In genomic region chr20:19886666-19887288, GRCh38 we compare ENCODE assay signal across 11 cellular contexts.
DNase-seq lines count a peak whose midpoint lies in the region; ATAC-seq and TF ChIP-seq lines count a peak whose summit lies in the region.
"Had no signal": no experiment of that assay in that cellular context is flagged by ENCODE, and none has a peak within 500 bp of the region (broad histone marks: within the 10 kb centered on the region; RNA-seq: fewer than 3 reads in every experiment).

No MANE protein-coding gene starts in this region.

- H3K27me3 ChIP-seq in gastroesophageal sphincter (no peaks in the 10 kb centered on the region), rectal smooth muscle tissue (ENCODE audit: control insufficient read depth, insufficient read depth, low read length) (no peaks in the 10 kb centered on the region)

- H3K36me3 Mint-ChIP-seq in WTC11, result no peaks in the 10 kb centered on the region
- H3K36me3 Mint-ChIP-seq in activated T-helper 1 cell treated with anti-CD3 and anti-CD28 coated beads, Interleukin-12 subunit alpha, Interleukin-12 subunit beta, Interleukin-2, Interleukin-4 antibody, amounts not matched to agents 30 ng/mL and 10 ng/mL and 1 ng/mL, durations not matched to agents 14 hours and 24 hours and 36 hours (ENCODE audit: low read depth), result no peaks in the 10 kb centered on the region

- peak; percentile 52 for ATAC-seq in WTC11
- no peak for ATAC-seq in gastroesophageal sphincter
- ATAC-seq in stimulated activated naive CD8-positive, alpha-beta T cell treated with anti-CD3 and anti-CD28 coated beads, Interleukin-15, Interleukin-2, amounts not matched to agents 100 U/mL and 50 U/mL, for 24 hours, result no peak
- no peak for ATAC-seq in HG03045 (IDR thresholded peaks at IDR 0.05; ENCODE audit: unreplicated experiment)

- intact Hi-C loops in activated T-helper 1 cell treated with anti-CD3 and anti-CD28 coated beads, Interleukin-12 subunit alpha, Interleukin-12 subunit beta, Interleukin-2, Interleukin-4 antibody, amounts not matched to agents 30 ng/mL and 10 ng/mL and 1 ng/mL, durations not matched to agents 14 hours and 24 hours and 36 hours (cut with micrococcal nuclease), result no loop called here

- no peaks in the 10 kb centered on the region for H3K9me3 ChIP-seq in gastroesophageal sphincter

- WGBS in gastroesophageal sphincter (ENCODE audit: low coverage in 1 of 2), 2 donors, result 47 to 50% methylated on average over 4 to 8 of the region's 8 CpGs

- TF ChIP-seq CTCF in WTC11 (IDR thresholded peaks at IDR 0.05), result no peak
- peak in 1 of 4 experiments; percentile 10 for TF ChIP-seq CTCF in gastroesophageal sphincter (IDR thresholded peaks at IDR 0.05)

- no peak overlapping the region for H3K27ac Mint-ChIP-seq in WTC11
- H3K27ac Mint-ChIP-seq in activated T-helper 1 cell treated with anti-CD3 and anti-CD28 coated beads, Interleukin-12 subunit alpha, Interleukin-12 subunit beta, Interleukin-2, Interleukin-4 antibody, amounts not matched to agents 30 ng/mL and 10 ng/mL and 1 ng/mL, durations not matched to agents 14 hours and 24 hours and 36 hours, result no peak overlapping the region

- no peak for TF ChIP-seq POLR2A in gastroesophageal sphincter (IDR thresholded peaks at IDR 0.05)

- DNase-seq in Daoy (ENCODE audit: low read depth) (peak; percentile 6), WTC11 (ENCODE audit: low spot score) (no peak)
- DNase-seq in stimulated activated naive CD8-positive, alpha-beta T cell treated with anti-CD3 and anti-CD28 coated beads, Interleukin-15, Interleukin-2, amounts not matched to agents 100 U/mL and 50 U/mL, for 24 hours, result no peak
- no peak for DNase-seq in stimulated activated CD4-positive, alpha-beta T cell treated with anti-CD3 and anti-CD28 coated beads, Interleukin-12 subunit alpha, Interleukin-12 subunit beta, amount 100 ng/mL, for 4 hours
- no peak for DNase-seq in activated T-helper 1 cell treated with anti-CD3 and anti-CD28 coated beads, Interleukin-12 subunit alpha, Interleukin-12 subunit beta, Interleukin-2, Interleukin-4 antibody, amounts not matched to agents 30 ng/mL and 10 ng/mL and 1 ng/mL, durations not matched to agents 14 hours and 24 hours and 36 hours (ENCODE audit: low spot score)
- DNase-seq: activated gamma-delta T cell, GDM1, KBM-7 had no signal

- H3K36me3 ChIP-seq in gastroesophageal sphincter (peaks cover 0 to 9% of the 10 kb centered on the region in 2 donors), rectal smooth muscle tissue (ENCODE audit: control insufficient read depth, insufficient read depth, low read length) (no peaks in the 10 kb centered on the region)

- no peak overlapping the region for H3K9ac ChIP-seq in rectal smooth muscle tissue (ENCODE audit: low read length)

- H3K4me1 Mint-ChIP-seq in WTC11, result peaks cover 5% of the 10 kb centered on the region
- H3K4me1 Mint-ChIP-seq in activated T-helper 1 cell treated with anti-CD3 and anti-CD28 coated beads, Interleukin-12 subunit alpha, Interleukin-12 subunit beta, Interleukin-2, Interleukin-4 antibody, amounts not matched to agents 30 ng/mL and 10 ng/mL and 1 ng/mL, durations not matched to agents 14 hours and 24 hours and 36 hours (ENCODE audit: low read depth), result no peaks in the 10 kb centered on the region

- H3K4me3 ChIP-seq in gastroesophageal sphincter, result peak overlapping the region; percentile 0 to 44
- H3K4me3 ChIP-seq in rectal smooth muscle tissue (ENCODE audit: low read length), result peak overlapping the region; percentile 61

- CTCF ChIA-PET in WTC11 (lab: Charles Lee), result interaction anchor here (0.7 to 1.7 kb wide), 6 partner anchors 61 to 194 kb away, joined by 3 to 5 read pairs (median 4); no protein-coding TSS in a partner anchor

- POLR2A ChIA-PET in WTC11 (lab: Charles Lee), result interaction anchor here (0.6 to 0.8 kb wide), 2 partner anchors 26 to 128 kb away, joined by 3 to 4 read pairs; no protein-coding TSS in a partner anchor

- no peaks in the 10 kb centered on the region for H3K27me3 Mint-ChIP-seq in WTC11 (ENCODE audit: low read depth)
- peaks cover 6% of the 10 kb centered on the region for H3K27me3 Mint-ChIP-seq in activated T-helper 1 cell treated with anti-CD3 and anti-CD28 coated beads, Interleukin-12 subunit alpha, Interleukin-12 subunit beta, Interleukin-2, Interleukin-4 antibody, amounts not matched to agents 30 ng/mL and 10 ng/mL and 1 ng/mL, durations not matched to agents 14 hours and 24 hours and 36 hours (ENCODE audit: insufficient read depth)

- H3K4me3 Mint-ChIP-seq in WTC11, result no peak overlapping the region
- no peak overlapping the region for H3K4me3 Mint-ChIP-seq in activated T-helper 1 cell treated with anti-CD3 and anti-CD28 coated beads, Interleukin-12 subunit alpha, Interleukin-12 subunit beta, Interleukin-2, Interleukin-4 antibody, amounts not matched to agents 30 ng/mL and 10 ng/mL and 1 ng/mL, durations not matched to agents 14 hours and 24 hours and 36 hours

- peaks cover 26 to 76% (median 53%) of the 10 kb centered on the region in 3 donors for H3K4me1 ChIP-seq in gastroesophageal sphincter
- peaks cover 50% of the 10 kb centered on the region for H3K4me1 ChIP-seq in rectal smooth muscle tissue (ENCODE audit: control insufficient read depth, insufficient read depth, low read length)

- no peaks in the 10 kb centered on the region for H3K9me3 Mint-ChIP-seq in WTC11
- H3K9me3 Mint-ChIP-seq in activated T-helper 1 cell treated with anti-CD3 and anti-CD28 coated beads, Interleukin-12 subunit alpha, Interleukin-12 subunit beta, Interleukin-2, Interleukin-4 antibody, amounts not matched to agents 30 ng/mL and 10 ng/mL and 1 ng/mL, durations not matched to agents 14 hours and 24 hours and 36 hours, result no peaks in the 10 kb centered on the region

- peak overlapping the region; percentile 69 to 90 (median 86) for H3K27ac ChIP-seq in gastroesophageal sphincter
- peak overlapping the region; percentile 87 for H3K27ac ChIP-seq in rectal smooth muscle tissue (ENCODE audit: low read depth, low read length)

- TF ChIP-seq EP300 in gastroesophageal sphincter (IDR thresholded peaks at IDR 0.05), result no peak

TF ChIP-seq in WTC11, 78 proteins besides CTCF, POLR2A, EP300 and RAD21:
- TF ChIP-seq ZNF232 (CRISPR knock-in tag; IDR thresholded peaks at IDR 0.05) (no peak), ETV6 (CRISPR knock-in tag; IDR thresholded peaks at IDR 0.05) (no peak), HMGA2 (CRISPR knock-in tag; IDR thresholded peaks at IDR 0.05) (no peak), ZNF671 (CRISPR knock-in tag; IDR thresholded peaks at IDR 0.05) (no peak), ZNF396 (CRISPR knock-in tag; IDR thresholded peaks at IDR 0.05; ENCODE audit: borderline replicate concordance) (no peak), ZNF263 (CRISPR knock-in tag; IDR thresholded peaks at IDR 0.05; ENCODE audit: low read depth) (no peak), TEAD4 (CRISPR knock-in tag; IDR thresholded peaks at IDR 0.05) (no peak)
- TF ChIP-seq, protein P1, sequence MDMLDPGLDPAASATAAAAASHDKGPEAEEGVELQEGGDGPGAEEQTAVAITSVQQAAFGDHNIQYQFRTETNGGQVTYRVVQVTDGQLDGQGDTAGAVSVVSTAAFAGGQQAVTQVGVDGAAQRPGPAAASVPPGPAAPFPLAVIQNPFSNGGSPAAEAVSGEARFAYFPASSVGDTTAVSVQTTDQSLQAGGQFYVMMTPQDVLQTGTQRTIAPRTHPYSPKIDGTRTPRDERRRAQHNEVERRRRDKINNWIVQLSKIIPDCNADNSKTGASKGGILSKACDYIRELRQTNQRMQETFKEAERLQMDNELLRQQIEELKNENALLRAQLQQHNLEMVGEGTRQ (CRISPR knock-in tag; IDR thresholded peaks at IDR 0.05), result no peak
- TF ChIP-seq, protein P2, sequence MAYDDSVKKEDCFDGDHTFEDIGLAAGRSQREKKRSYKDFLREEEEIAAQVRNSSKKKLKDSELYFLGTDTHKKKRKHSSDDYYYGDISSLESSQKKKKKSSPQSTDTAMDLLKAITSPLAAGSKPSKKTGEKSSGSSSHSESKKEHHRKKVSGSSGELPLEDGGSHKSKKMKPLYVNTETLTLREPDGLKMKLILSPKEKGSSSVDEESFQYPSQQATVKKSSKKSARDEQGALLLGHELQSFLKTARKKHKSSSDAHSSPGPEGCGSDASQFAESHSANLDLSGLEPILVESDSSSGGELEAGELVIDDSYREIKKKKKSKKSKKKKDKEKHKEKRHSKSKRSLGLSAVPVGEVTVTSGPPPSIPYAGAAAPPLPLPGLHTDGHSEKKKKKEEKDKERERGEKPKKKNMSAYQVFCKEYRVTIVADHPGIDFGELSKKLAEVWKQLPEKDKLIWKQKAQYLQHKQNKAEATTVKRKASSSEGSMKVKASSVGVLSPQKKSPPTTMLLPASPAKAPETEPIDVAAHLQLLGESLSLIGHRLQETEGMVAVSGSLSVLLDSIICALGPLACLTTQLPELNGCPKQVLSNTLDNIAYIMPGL (CRISPR knock-in tag; IDR thresholded peaks at IDR 0.05), result no peak
- TF ChIP-seq, protein P3, sequence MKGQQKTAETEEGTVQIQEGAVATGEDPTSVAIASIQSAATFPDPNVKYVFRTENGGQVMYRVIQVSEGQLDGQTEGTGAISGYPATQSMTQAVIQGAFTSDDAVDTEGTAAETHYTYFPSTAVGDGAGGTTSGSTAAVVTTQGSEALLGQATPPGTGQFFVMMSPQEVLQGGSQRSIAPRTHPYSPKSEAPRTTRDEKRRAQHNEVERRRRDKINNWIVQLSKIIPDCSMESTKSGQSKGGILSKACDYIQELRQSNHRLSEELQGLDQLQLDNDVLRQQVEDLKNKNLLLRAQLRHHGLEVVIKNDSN (CRISPR knock-in tag; IDR thresholded peaks at IDR 0.05), result no peak
TF ChIP-seq in WTC11: peak in this region for 0.
